8 cellular contexts compared by ENCODE assay signal in genomic region chr1:206685256-206685748, GRCh38. TPM values are rescaled to one million over a fixed set of nuclear protein-coding genes. Genes with fewer than 3 reads are reported as not detected.
DNase-seq lines count a peak whose midpoint lies in the region; ATAC-seq and TF ChIP-seq lines count a peak whose summit lies in the region.

No MANE protein-coding gene starts in this region.

- TF ChIP-seq CTCF in esophagus squamous epithelium (IDR thresholded peaks at IDR 0.05): no peak
- TF ChIP-seq CTCF in neural crest cell (conservative IDR thresholded peaks at IDR 0.05): no peak

- under 1% methylated on average over 60 of the region's 60 CpGs for WGBS in HUES64
- WGBS in esophagus squamous epithelium, 2 donors: no CpG with 5 or more reads among the region's 60 CpGs
- WGBS in aorta, 2 donors: 1% methylated on average over 39 to 60 of the region's 60 CpGs

- H3K9ac ChIP-seq in HUES64 (ENCODE audit: low read depth, low read length): peak overlapping the region; percentile 79; the same call in 1 of the 2 replicates

- H3K4me1 ChIP-seq in HUES64 (ENCODE audit: insufficient read depth, low read length) (peaks cover 36% of the 10 kb centered on the region), esophagus squamous epithelium (peaks cover 33 to 55% (median 42%) of the 10 kb centered on the region in 3 donors), aorta (ENCODE audit: control insufficient read depth in 1 of 2, insufficient read depth in 2 of 2, low read length in 2 of 2) (peaks cover 8 to 16% of the 10 kb centered on the region in 2 donors)

- ATAC-seq in aorta (ENCODE audit: low FRiP score): peak; percentile 69

- H3K27me3 ChIP-seq in HUES64 (ENCODE audit: insufficient read depth, low read length) (peaks cover 53% of the 10 kb centered on the region), esophagus squamous epithelium (no peaks in the 10 kb centered on the region), aorta (ENCODE audit: control insufficient read depth in 1 of 2, insufficient read depth in 2 of 2, low read length in 1 of 2) (no peaks in the 10 kb centered on the region)

- TF ChIP-seq POLR2A in esophagus squamous epithelium (IDR thresholded peaks at IDR 0.05): no peak

- no peaks in the 10 kb centered on the region for H3K9me3 Mint-ChIP-seq in neural crest cell

- H3K9me3 ChIP-seq in HUES64 (ENCODE audit: insufficient read depth, low read depth, low read length) (no peaks in the 10 kb centered on the region), esophagus squamous epithelium (no peaks in the 10 kb centered on the region), aorta (ENCODE audit: control insufficient read depth, low read length) (no peaks in the 10 kb centered on the region)

- H3K4me1 Mint-ChIP-seq in neural crest cell: peaks cover 50% of the 10 kb centered on the region

- H3K27me3 Mint-ChIP-seq in neural crest cell (ENCODE audit: low read depth): peaks cover 35% of the 10 kb centered on the region

- peak overlapping the region; percentile 98 for H3K4me3 Mint-ChIP-seq in neural crest cell

- peak; percentile 56 for DNase-seq in activated naive CD4-positive, alpha-beta T cell treated with Interleukin-2 at 50 U/mL for 16 hours
- no peak for DNase-seq in activated naive CD4-positive, alpha-beta T cell (lab: John Stamatoyannopoulos, UW)
- peak; percentile 52 for DNase-seq in activated CD8-positive, alpha-beta memory T cell treated with anti-CD3 and anti-CD28 coated beads, Interleukin-2, amount 50 U/mL, for 4 hours
- no peak for DNase-seq in esophagus squamous epithelium (lab: John Stamatoyannopoulos, UW)
- DNase-seq in neural crest cell (ENCODE audit: low read depth, low spot score): peak; percentile 22
- peak; percentile 57 to 83 for DNase-seq in aorta
- DNase-seq in hippocampal formation (lab: John Stamatoyannopoulos, UW): no peak

- intact Hi-C loops in esophagus squamous epithelium (cut with DNase I) (no loop called here), aorta (cut with DNase I) (loop anchor here in 1 of 2 donors (5.0 to 10.0 kb wide), 2 partner anchors 37 to 191 kb away; no protein-coding TSS in a partner anchor)

- H3K27ac ChIP-seq in HUES64 (ENCODE audit: low read depth, low read length): peak overlapping the region; percentile 66; the same call in 1 of the 2 replicates
- H3K27ac ChIP-seq in esophagus squamous epithelium: peak overlapping the region; percentile 97 to 100 (median 100)
- H3K27ac ChIP-seq in aorta (ENCODE audit: low read depth in 1 of 2, low read length in 2 of 2): peak overlapping the region; percentile 100

- H3K4me3 ChIP-seq in HUES64 (ENCODE audit: low read length) (peak overlapping the region; percentile 79), esophagus squamous epithelium (peak overlapping the region; percentile 51 to 97 (median 85)), aorta (ENCODE audit: low read length in 2 of 2) (peak overlapping the region; percentile 99 to 100)

- peak overlapping the region; percentile 99 for H3K27ac Mint-ChIP-seq in neural crest cell (ENCODE audit: unreplicated experiment)

- H3K36me3 Mint-ChIP-seq in neural crest cell (ENCODE audit: low read depth): no peaks in the 10 kb centered on the region

- H3K36me3 ChIP-seq in HUES64 (ENCODE audit: insufficient read depth, low read length) (no peaks in the 10 kb centered on the region), esophagus squamous epithelium (no peaks in the 10 kb centered on the region), aorta (ENCODE audit: control insufficient read depth in 1 of 2, insufficient read depth in 2 of 2, low read length in 1 of 2) (no peaks in the 10 kb centered on the region)

RNA-seq across cellular contexts. Expression of gene MAPKAPK2, which starts 0.6 kb away (rescaled TPM):
- polyA plus RNA-seq in HUES64 (2013, experiment 1 of 2): 38.0 TPM
- polyA plus RNA-seq in HUES64 (2013, experiment 2 of 2): 44.5 TPM
- total RNA-seq in esophagus squamous epithelium (10 to 100 TPM; 37.8 to 50.7 (median 43.2) TPM), neural crest cell (77.7 and 78.7 TPM in 2 replicates), aorta (100 to 1,000 TPM in 1 of 2 donors, 10 to 100 TPM in 1; 81.3 to 117 TPM)
- 10 to 100 TPM; 40.2 to 54.1 TPM for polyA plus RNA-seq in aorta

RNA-seq across cellular contexts. Expression of gene DYRK3, which starts 50.0 kb away (rescaled TPM):
- 9.2 TPM for polyA plus RNA-seq in HUES64 (2013, experiment 1 of 2)
- polyA plus RNA-seq in HUES64 (2013, experiment 2 of 2): 8.6 TPM
- total RNA-seq in esophagus squamous epithelium: 1 to 10 TPM; 2.5 to 9.1 (median 4.0) TPM
- 12.5 and 13.3 TPM in 2 replicates for total RNA-seq in neural crest cell
- total RNA-seq in aorta: 10 to 100 TPM in 1 of 2 donors, 1 to 10 TPM in 1; 8.2 to 10.7 TPM
- polyA plus RNA-seq in aorta: 1 to 10 TPM; 2.8 to 4.2 TPM

Comparison
In these comparisons a context has a peak if more than half of its experiments do, and no peak if none do; other contexts are left out.
1. DNase-seq: peak in activated naive CD4-positive, alpha-beta T cell treated with Interleukin-2 at 50 U/mL for 16 hours (single experiment), activated CD8-positive, alpha-beta memory T cell treated with anti-CD3 and anti-CD28 coated beads, Interleukin-2, amount 50 U/mL, for 4 hours (single experiment), neural crest cell (single experiment) and aorta (2 of 2); none in activated naive CD4-positive, alpha-beta T cell (0 of 4), esophagus squamous epithelium (single experiment) and hippocampal formation (0 of 2).
2. Peak in every context shown above with its lines, with median percentiles within 50 percentile points of each other: H3K27ac ChIP-seq and H3K4me3 ChIP-seq.